Comparison of ENCODE assay signal across 20 cellular contexts in the genomic region with DNA sequence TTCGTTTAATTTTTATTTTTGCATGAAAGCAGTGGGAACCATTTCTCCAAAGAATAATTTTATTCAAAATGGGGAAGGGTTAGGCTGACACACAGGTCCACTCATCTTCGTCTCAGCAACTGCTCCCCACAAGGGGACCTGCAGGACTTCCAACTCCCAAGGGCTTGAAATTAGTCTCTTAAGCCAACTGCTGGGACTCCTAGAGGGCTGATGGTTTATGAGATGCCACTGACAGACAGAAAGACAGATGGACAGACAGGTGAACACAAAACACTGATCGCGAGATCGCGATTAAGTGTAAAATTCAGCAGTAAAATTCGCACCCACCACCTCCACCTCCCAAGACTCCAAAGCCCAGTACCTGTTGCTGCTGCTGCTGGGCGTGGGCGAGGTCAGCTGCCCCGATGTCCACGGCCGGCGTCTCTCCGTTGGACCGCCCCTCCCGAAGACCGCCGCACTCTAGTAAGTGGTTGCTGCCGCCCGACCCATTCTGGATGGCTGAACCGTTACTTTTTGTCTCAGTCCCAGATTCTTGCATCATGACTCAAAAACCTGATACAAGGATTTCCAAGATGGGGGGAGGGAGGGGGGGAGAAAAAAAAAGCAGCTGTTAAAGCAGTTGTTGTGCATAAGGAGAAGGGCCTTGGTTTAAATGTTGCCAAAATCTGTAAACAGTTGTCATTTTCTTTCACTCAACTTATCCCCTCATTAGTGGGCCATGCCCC.
"Had no signal": no experiment of that assay in that cellular context is flagged by ENCODE, and none has a peak within 500 bp of the region (broad histone marks: within the 10 kb centered on the region; RNA-seq: fewer than 3 reads in every experiment).

No MANE protein-coding gene starts in this region.

- DNase-seq: activated effector memory CD4-positive, alpha-beta T cell treated with Interleukin-2 at 50 U/mL for 16 hours; activated naive CD8-positive, alpha-beta T cell treated with anti-CD3 and anti-CD28 coated beads, Interleukin-2, amount 10 ng/mL, durations not matched to agents 7 days and 5 days; activated T-cell treated with anti-CD3 and anti-CD28 coated beads, Interleukin-2, amount 50 U/mL, for 48 hours; amniotic stem cell; cerebellar nuclear complex; heart left ventricle; left cardiac atrium; stimulated activated CD4-positive, alpha-beta T cell treated with anti-CD3 and anti-CD28 coated beads, Interleukin-12 subunit alpha, Interleukin-12 subunit beta, amount 100 ng/mL, for 4 hours; stimulated activated CD4-positive, alpha-beta T cell treated with anti-CD3 and anti-CD28 coated beads, Interleukin-4, amount 100 ng/mL, for 4 hours; T-helper 9 cell; testis had no signal

- H3K9ac ChIP-seq: neural progenitor cell had no signal

- H3K27ac ChIP-seq: coronary artery, epithelial cell of prostate, neural progenitor cell, prostate gland, right atrium auricular region, testis, vagina had no signal

- H3K9me3 ChIP-seq: heart left ventricle, prostate gland, right atrium auricular region, testis, vagina had no signal

- FAIRE-seq: bronchial epithelial cell, islet of Langerhans had no signal

- H3K4me3 ChIP-seq: coronary artery, heart left ventricle, neural progenitor cell, prostate gland, right atrium auricular region, testis, vagina had no signal

- H3K4me3 Mint-ChIP-seq: activated naive CD8-positive, alpha-beta T cell treated with anti-CD3 and anti-CD28 coated beads, Interleukin-2, amount 10 ng/mL, durations not matched to agents 7 days and 5 days; neural progenitor cell; type B pancreatic cell had no signal

- H3K36me3 ChIP-seq: neural progenitor cell, prostate gland, right atrium auricular region, vagina had no signal

- H3K4me2 ChIP-seq: neural progenitor cell had no signal

- H3K27me3 ChIP-seq: heart left ventricle, neural progenitor cell, right atrium auricular region, testis, vagina had no signal

- H3K27ac Mint-ChIP-seq: activated naive CD8-positive, alpha-beta T cell treated with anti-CD3 and anti-CD28 coated beads, Interleukin-2, amount 10 ng/mL, durations not matched to agents 7 days and 5 days; neural progenitor cell; type B pancreatic cell had no signal

- H3K27me3 Mint-ChIP-seq: activated naive CD8-positive, alpha-beta T cell treated with anti-CD3 and anti-CD28 coated beads, Interleukin-2, amount 10 ng/mL, durations not matched to agents 7 days and 5 days; type B pancreatic cell had no signal

- H3K9me3 Mint-ChIP-seq: neural progenitor cell, type B pancreatic cell had no signal

- ATAC-seq: heart left ventricle, left cardiac atrium had no signal

- H2AFZ ChIP-seq: neural progenitor cell had no signal
